ENCODE assay signal across 12 cellular contexts in the genomic region with DNA sequence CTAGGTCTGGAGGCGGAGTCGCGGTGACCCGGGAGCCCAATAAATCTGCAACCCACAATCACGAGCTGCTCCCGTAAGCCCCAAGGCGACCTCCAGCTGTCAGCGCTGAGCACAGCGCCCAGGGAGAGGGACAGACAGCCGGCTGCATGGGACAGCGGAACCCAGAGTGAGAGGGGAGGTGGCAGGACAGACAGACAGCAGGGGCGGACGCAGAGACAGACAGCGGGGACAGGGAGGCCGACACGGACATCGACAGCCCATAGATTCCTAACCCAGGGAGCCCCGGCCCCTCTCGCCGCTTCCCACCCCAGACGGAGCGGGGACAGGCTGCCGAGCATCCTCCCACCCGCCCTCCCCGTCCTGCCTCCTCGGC. TPM values are rescaled to one million over a fixed set of nuclear protein-coding genes. Genes with fewer than 3 reads are reported as not detected.
DNase-seq lines count a peak whose midpoint lies in the region; ATAC-seq lines count a peak whose summit lies in the region.
"Had no signal": no experiment of that assay in that cellular context is flagged by ENCODE, and none has a peak within 500 bp of the region (broad histone marks: within the 10 kb centered on the region; RNA-seq: fewer than 3 reads in every experiment).

SLC5A5 (plus strand) TSS at position 68 of the 373 bp plus-strand sequence. CDS start 375 bp downstream, outside the sequence.

- intact Hi-C loops in CD4-positive, alpha-beta memory T cell (cut with micrococcal nuclease): loop anchor here (5.0 kb wide), 1 partner anchor 130 kb away; no protein-coding TSS in a partner anchor

- H3K4me1 ChIP-seq in CD4-positive, alpha-beta memory T cell (ENCODE audit: insufficient read depth, low read length): peaks cover 26% of the 10 kb centered on the region
- H3K4me1 ChIP-seq in mononuclear cell (ENCODE audit: insufficient read depth, low read length): peaks cover 25% of the 10 kb centered on the region

- H3K27me3 ChIP-seq in CD4-positive, alpha-beta memory T cell (ENCODE audit: insufficient read depth, low read length): no peaks in the 10 kb centered on the region
- H3K27me3 ChIP-seq in mononuclear cell (ENCODE audit: insufficient read depth, low read length): peaks cover 24% of the 10 kb centered on the region

- POLR2A ChIA-PET in CD4-positive, alpha-beta memory T cell (lab: Charles Lee; ENCODE audit: partially characterized antibody): interaction anchor here (1.4 to 4.8 kb wide), 7 partner anchors 9 to 129 kb away, joined by 3 to 81 read pairs (median 9); partner anchors contain the start of genes CCDC124 and RPL18A

- H3K27ac Mint-ChIP-seq in CD4-positive, alpha-beta memory T cell: peak within 1 kb of the TSS in 6 of 7 donors; percentile 30 to 75 (median 52)
- H3K27ac Mint-ChIP-seq in IgD-negative memory B cell: peak within 1 kb of the TSS in 2 of 3 donors; percentile 32 to 50

- ATAC-seq in HG03521 (IDR thresholded peaks at IDR 0.05; ENCODE audit: unreplicated experiment): no peak
- ATAC-seq in GM21786 (IDR thresholded peaks at IDR 0.05; ENCODE audit: unreplicated experiment): no peak

- CTCF ChIA-PET in CD4-positive, alpha-beta memory T cell (lab: Charles Lee; ENCODE audit: partially characterized antibody): interaction anchor here (2.0 kb wide), 2 partner anchors 12 to 61 kb away, joined by 10 to 17 read pairs; partner anchors contain the start of genes CCDC124 and RPL18A

- in situ Hi-C loops in G401 (cut with HindIII; ENCODE audit: low sequenced_read_pairs): no loop called here

- H3K9me3 ChIP-seq in CD4-positive, alpha-beta memory T cell (ENCODE audit: control insufficient read depth in 1 of 2, low read length in 2 of 2): no peaks in the 10 kb centered on the region
- H3K9me3 ChIP-seq in mononuclear cell (ENCODE audit: low read depth, low read length): no peaks in the 10 kb centered on the region

- no peak for DNase-seq in CD4-positive, alpha-beta memory T cell
- DNase-seq in activated CD8-positive, alpha-beta memory T cell treated with anti-CD3 and anti-CD28 coated beads, Interleukin-2, amount 50 U/mL, for 48 hours: peak; percentile 69
- DNase-seq in G401 (ENCODE audit: low spot score) (no peak), putamen (ENCODE audit: low spot score) (no peak)
- DNase-seq: Calu3 had no signal

- peaks cover 3 to 26% (median 11%) of the 10 kb centered on the region in 4 donors for H3K4me1 Mint-ChIP-seq in CD4-positive, alpha-beta memory T cell
- H3K4me1 Mint-ChIP-seq in IgD-negative memory B cell: peaks cover 0 to 2% (median 1%) of the 10 kb centered on the region in 3 donors

- no peaks in the 10 kb centered on the region for H3K27me3 Mint-ChIP-seq in CD4-positive, alpha-beta memory T cell
- H3K27me3 Mint-ChIP-seq in IgD-negative memory B cell: peaks cover 15% of the 10 kb centered on the region

- peak within 1 kb of the TSS; percentile 52 for H3K27ac ChIP-seq in CD4-positive, alpha-beta memory T cell (ENCODE audit: low read depth, low read length)

- no peaks in the 10 kb centered on the region for H3K9me3 Mint-ChIP-seq in CD4-positive, alpha-beta memory T cell
- H3K9me3 Mint-ChIP-seq in IgD-negative memory B cell: no peaks in the 10 kb centered on the region

- peak within 1 kb of the TSS; percentile 17 to 55 for H3K4me3 ChIP-seq in CD4-positive, alpha-beta memory T cell (ENCODE audit: low read length in 2 of 2)
- H3K4me3 ChIP-seq in mononuclear cell (ENCODE audit: low read length): peak within 1 kb of the TSS; percentile 26

- H3K36me3 Mint-ChIP-seq in CD4-positive, alpha-beta memory T cell: no peaks in the 10 kb centered on the region
- H3K36me3 Mint-ChIP-seq in IgD-negative memory B cell: no peaks in the 10 kb centered on the region

- peak within 1 kb of the TSS; percentile 80 to 91 (median 85) for H3K4me3 Mint-ChIP-seq in CD4-positive, alpha-beta memory T cell
- H3K4me3 Mint-ChIP-seq in IgD-negative memory B cell: peak within 1 kb of the TSS; percentile 30 to 81 (median 60)

- H3K36me3 ChIP-seq in CD4-positive, alpha-beta memory T cell (ENCODE audit: insufficient read depth, low read length): no peaks in the 10 kb centered on the region

RNA-seq across cellular contexts. Expression of gene SLC5A5, which starts in this region (rescaled TPM):
- 1 to 10 TPM; 2.6 to 2.9 TPM for total RNA-seq in CD4-positive, alpha-beta memory T cell
- 1 to 10 TPM in 1 of 2 donors, under 1 TPM in 1; 0.92 to 1.2 TPM for polyA plus RNA-seq in CD4-positive, alpha-beta memory T cell
- not detected for polyA plus RNA-seq in IgD-negative memory B cell
- total RNA-seq in mononuclear cell: 0.21 TPM
- total RNA-seq in G401 (2014; rRNA removed; shearing (Covaris generic)): 3.2 and 6.5 TPM in 2 replicates
- total RNA-seq: Calu3, LHCN-M2, lower leg skin, SK-MEL-5 had no signal
